ENCODE assay signal across 13 cellular contexts in genomic region chr7:71480814-71481213, GRCh38.
"Had no signal": no experiment of that assay in that cellular context is flagged by ENCODE, and none has a peak within 500 bp of the region (broad histone marks: within the 10 kb centered on the region; RNA-seq: fewer than 3 reads in every experiment).

No MANE protein-coding gene starts in this region.

- H3K4me1 Mint-ChIP-seq: activated CD4-positive, alpha-beta memory T cell treated with anti-CD3 and anti-CD28 coated beads, Interleukin-2, amount 10 ng/mL, durations not matched to agents 7 days and 5 days; activated naive CD8-positive, alpha-beta T cell treated with anti-CD3 and anti-CD28 coated beads, Interleukin-2, amount 10 ng/mL, durations not matched to agents 7 days and 5 days had no signal

- H3K36me3 Mint-ChIP-seq: activated naive CD8-positive, alpha-beta T cell treated with anti-CD3 and anti-CD28 coated beads, Interleukin-2, amount 10 ng/mL, durations not matched to agents 7 days and 5 days had no signal

- H3K4me3 ChIP-seq: esophagus squamous epithelium had no signal

- ATAC-seq: foreskin keratinocyte had no signal

- H3K4me3 Mint-ChIP-seq: activated CD4-positive, alpha-beta memory T cell treated with anti-CD3 and anti-CD28 coated beads, Interleukin-2, amount 10 ng/mL, durations not matched to agents 7 days and 5 days; activated naive CD8-positive, alpha-beta T cell treated with anti-CD3 and anti-CD28 coated beads, Interleukin-2, amount 10 ng/mL, durations not matched to agents 7 days and 5 days; natural killer cell treated with Interleukin-12 subunit alpha and Interleukin-12 subunit beta and Interleukin-15 and Interleukin-18, amount 100 ng/mL, for 72 hours; stimulated activated naive CD8-positive, alpha-beta T cell treated with anti-CD3 and anti-CD28 coated beads, Interleukin-15, Interleukin-2, amounts not matched to agents 100 ng/mL and 50 ng/mL, for 24 hours; T-helper 2 cell treated with Interferon-gamma antibody and Interleukin-4, amounts not matched to agents 5 μg/mL and 100 μg/mL, for 36 hours had no signal

- H3K27ac Mint-ChIP-seq: activated CD4-positive, alpha-beta memory T cell treated with anti-CD3 and anti-CD28 coated beads, Interleukin-2, amount 10 ng/mL, durations not matched to agents 7 days and 5 days; activated naive CD8-positive, alpha-beta T cell treated with anti-CD3 and anti-CD28 coated beads, Interleukin-2, amount 10 ng/mL, durations not matched to agents 7 days and 5 days; natural killer cell treated with Interleukin-12 subunit alpha and Interleukin-12 subunit beta and Interleukin-15 and Interleukin-18, amount 100 ng/mL, for 72 hours; stimulated activated naive CD8-positive, alpha-beta T cell treated with anti-CD3 and anti-CD28 coated beads, Interleukin-15, Interleukin-2, amounts not matched to agents 100 ng/mL and 50 ng/mL, for 24 hours; T-helper 2 cell treated with Interferon-gamma antibody and Interleukin-4, amounts not matched to agents 5 μg/mL and 100 μg/mL, for 36 hours had no signal

- H3K27me3 Mint-ChIP-seq: activated CD4-positive, alpha-beta memory T cell treated with anti-CD3 and anti-CD28 coated beads, Interleukin-2, amount 10 ng/mL, durations not matched to agents 7 days and 5 days; activated naive CD8-positive, alpha-beta T cell treated with anti-CD3 and anti-CD28 coated beads, Interleukin-2, amount 10 ng/mL, durations not matched to agents 7 days and 5 days; natural killer cell treated with Interleukin-12 subunit alpha and Interleukin-12 subunit beta and Interleukin-15 and Interleukin-18, amount 100 ng/mL, for 72 hours; stimulated activated naive CD8-positive, alpha-beta T cell treated with anti-CD3 and anti-CD28 coated beads, Interleukin-15, Interleukin-2, amounts not matched to agents 100 ng/mL and 50 ng/mL, for 24 hours had no signal

- DNase-seq: activated CD4-positive, alpha-beta memory T cell treated with anti-CD3 and anti-CD28 coated beads, Interleukin-2, amount 10 ng/mL, durations not matched to agents 7 days and 5 days; activated gamma-delta T cell; activated naive CD8-positive, alpha-beta T cell treated with anti-CD3 and anti-CD28 coated beads, Interleukin-2, amount 10 ng/mL, durations not matched to agents 7 days and 5 days; activated T-cell treated with anti-CD3 and anti-CD28 coated beads, Interleukin-2, amount 50 U/mL, for 48 hours; esophagus squamous epithelium; foreskin keratinocyte; mammary epithelial cell; occipital lobe; stimulated activated CD4-positive, alpha-beta T cell treated with anti-CD3 and anti-CD28 coated beads, Interleukin-15, amount 100 ng/mL, for 24 hours; stimulated activated CD4-positive, alpha-beta T cell treated with anti-CD3 and anti-CD28 coated beads, Interleukin-4, amount 100 ng/mL, for 24 hours had no signal

- H3K9me3 ChIP-seq: esophagus squamous epithelium had no signal

- H3K36me3 ChIP-seq: esophagus squamous epithelium had no signal

- H3K27ac ChIP-seq: foreskin keratinocyte had no signal

- H3K27me3 ChIP-seq: esophagus squamous epithelium, foreskin keratinocyte had no signal

- H3K4me1 ChIP-seq: foreskin keratinocyte had no signal
